3 cellular contexts compared by ENCODE assay signal in the genomic region with DNA sequence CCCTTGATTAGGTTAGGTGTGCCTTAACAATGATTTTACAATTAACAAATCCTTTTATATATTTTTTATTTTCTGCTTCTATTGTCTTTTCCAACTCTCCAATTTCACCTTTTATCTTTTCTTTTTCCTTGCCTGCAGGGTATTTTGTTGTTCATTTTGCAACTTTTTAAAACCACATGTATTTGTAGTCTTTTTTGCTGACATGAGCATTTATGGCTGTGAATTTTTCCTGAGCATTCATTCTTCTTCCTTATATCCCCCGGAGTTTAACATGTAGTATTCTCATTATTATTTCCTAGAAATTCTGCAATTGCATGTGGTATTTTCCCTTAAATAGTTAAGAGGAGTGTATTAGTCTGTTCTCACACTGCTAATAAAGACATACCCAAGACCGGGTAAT.
TF ChIP-seq lines count a peak whose summit lies in the region.

No MANE protein-coding gene starts in this region.

TF ChIP-seq in A549, 52 proteins besides CTCF, POLR2A, EP300 and RAD21:
- TF ChIP-seq MAFK (IDR thresholded peaks at IDR 0.05; ENCODE audit: partially characterized antibody), result peak; percentile 92
- TF ChIP-seq SMC3 (IDR thresholded peaks at IDR 0.05), result no peak
- TF ChIP-seq CBX8 (IDR thresholded peaks at IDR 0.05), result no peak

TF ChIP-seq in IMR-90, 13 proteins besides CTCF, POLR2A, EP300 and RAD21:
- TF ChIP-seq, protein P1, sequence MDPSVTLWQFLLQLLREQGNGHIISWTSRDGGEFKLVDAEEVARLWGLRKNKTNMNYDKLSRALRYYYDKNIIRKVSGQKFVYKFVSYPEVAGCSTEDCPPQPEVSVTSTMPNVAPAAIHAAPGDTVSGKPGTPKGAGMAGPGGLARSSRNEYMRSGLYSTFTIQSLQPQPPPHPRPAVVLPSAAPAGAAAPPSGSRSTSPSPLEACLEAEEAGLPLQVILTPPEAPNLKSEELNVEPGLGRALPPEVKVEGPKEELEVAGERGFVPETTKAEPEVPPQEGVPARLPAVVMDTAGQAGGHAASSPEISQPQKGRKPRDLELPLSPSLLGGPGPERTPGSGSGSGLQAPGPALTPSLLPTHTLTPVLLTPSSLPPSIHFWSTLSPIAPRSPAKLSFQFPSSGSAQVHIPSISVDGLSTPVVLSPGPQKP (IDR thresholded peaks at IDR 0.05; ENCODE audit: borderline replicate concordance, low read depth, low read length), result no peak
- peak; percentile 97 for TF ChIP-seq MAFK (IDR thresholded peaks at IDR 0.05; ENCODE audit: low read depth, low read length)

TF ChIP-seq in K562, 482 proteins besides CTCF, POLR2A, EP300 and RAD21:
- no peak for TF ChIP-seq WHSC1 (IDR thresholded peaks at IDR 0.05; ENCODE audit: low read length)
- TF ChIP-seq LEF1 (IDR thresholded peaks at IDR 0.05), result no peak
- no peak for TF ChIP-seq ZNF197 (CRISPR knock-in tag; IDR thresholded peaks at IDR 0.05; ENCODE audit: low read depth)
- no peak for TF ChIP-seq KLF10 (CRISPR knock-in tag; IDR thresholded peaks at IDR 0.05)
- TF ChIP-seq SLC30A9 (CRISPR knock-in tag; IDR thresholded peaks at IDR 0.05), result no peak
- TF ChIP-seq NR3C1 (CRISPR knock-in tag; IDR thresholded peaks at IDR 0.05), result no peak
- TF ChIP-seq SIN3B (IDR thresholded peaks at IDR 0.05; ENCODE audit: low read depth), result no peak
- no peak for TF ChIP-seq FOXK2 (conservative IDR thresholded peaks at IDR 0.05 in 1 of 2, IDR thresholded peaks at IDR 0.05 in 1 of 2; ENCODE audit: low read depth in 2 of 2)
- peak; percentile 90 for TF ChIP-seq ZNF316 (IDR thresholded peaks at IDR 0.05)
- no peak for TF ChIP-seq MECOM (CRISPR knock-in tag; IDR thresholded peaks at IDR 0.05)
- TF ChIP-seq ZNF584 (CRISPR knock-in tag; IDR thresholded peaks at IDR 0.05; ENCODE audit: low read depth), result no peak
- TF ChIP-seq, protein P2, sequence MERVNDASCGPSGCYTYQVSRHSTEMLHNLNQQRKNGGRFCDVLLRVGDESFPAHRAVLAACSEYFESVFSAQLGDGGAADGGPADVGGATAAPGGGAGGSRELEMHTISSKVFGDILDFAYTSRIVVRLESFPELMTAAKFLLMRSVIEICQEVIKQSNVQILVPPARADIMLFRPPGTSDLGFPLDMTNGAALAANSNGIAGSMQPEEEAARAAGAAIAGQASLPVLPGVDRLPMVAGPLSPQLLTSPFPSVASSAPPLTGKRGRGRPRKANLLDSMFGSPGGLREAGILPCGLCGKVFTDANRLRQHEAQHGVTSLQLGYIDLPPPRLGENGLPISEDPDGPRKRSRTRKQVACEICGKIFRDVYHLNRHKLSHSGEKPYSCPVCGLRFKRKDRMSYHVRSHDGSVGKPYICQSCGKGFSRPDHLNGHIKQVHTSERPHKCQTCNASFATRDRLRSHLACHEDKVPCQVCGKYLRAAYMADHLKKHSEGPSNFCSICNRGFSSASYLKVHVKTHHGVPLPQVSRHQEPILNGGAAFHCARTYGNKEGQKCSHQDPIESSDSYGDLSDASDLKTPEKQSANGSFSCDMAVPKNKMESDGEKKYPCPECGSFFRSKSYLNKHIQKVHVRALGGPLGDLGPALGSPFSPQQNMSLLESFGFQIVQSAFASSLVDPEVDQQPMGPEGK (CRISPR knock-in tag; IDR thresholded peaks at IDR 0.05; ENCODE audit: borderline replicate concordance), result no peak
- TF ChIP-seq NONO (IDR thresholded peaks at IDR 0.05; ENCODE audit: low read depth in 2 of 2, low read length in 1 of 2), result no peak
- TF ChIP-seq NR2C2 (CRISPR knock-in tag; IDR thresholded peaks at IDR 0.05), result no peak
- no peak for TF ChIP-seq NR2C2 (tag; IDR thresholded peaks at IDR 0.05)
- TF ChIP-seq MAFK (IDR thresholded peaks at IDR 0.05; ENCODE audit: low read length), result peak; percentile 89
- TF ChIP-seq CBFA2T2 (conservative IDR thresholded peaks at IDR 0.05), result no peak
- no peak for TF ChIP-seq ATF7 (IDR thresholded peaks at IDR 0.05)
- TF ChIP-seq, protein P3, sequence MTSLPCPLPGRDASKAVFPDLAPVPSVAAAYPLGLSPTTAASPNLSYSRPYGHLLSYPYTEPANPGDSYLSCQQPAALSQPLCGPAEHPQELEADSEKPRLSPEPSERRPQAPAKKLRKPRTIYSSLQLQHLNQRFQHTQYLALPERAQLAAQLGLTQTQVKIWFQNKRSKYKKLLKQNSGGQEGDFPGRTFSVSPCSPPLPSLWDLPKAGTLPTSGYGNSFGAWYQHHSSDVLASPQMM (CRISPR knock-in tag; IDR thresholded peaks at IDR 0.05), result no peak
- TF ChIP-seq SMC3 (conservative IDR thresholded peaks at IDR 0.05; ENCODE audit: insufficient read depth, low read depth, low read length), result no peak
- no peak for TF ChIP-seq MEIS2 (IDR thresholded peaks at IDR 0.05; ENCODE audit: partially characterized antibody)
- peak; percentile 87 for TF ChIP-seq MAFF (IDR thresholded peaks at IDR 0.05; ENCODE audit: low read length)
- TF ChIP-seq U2AF1 (optimal IDR thresholded peaks at IDR 0.05; ENCODE audit: low read depth, low read length), result no peak
- no peak for TF ChIP-seq RB1 (IDR thresholded peaks at IDR 0.05; ENCODE audit: low read depth)
- TF ChIP-seq, protein P4, sequence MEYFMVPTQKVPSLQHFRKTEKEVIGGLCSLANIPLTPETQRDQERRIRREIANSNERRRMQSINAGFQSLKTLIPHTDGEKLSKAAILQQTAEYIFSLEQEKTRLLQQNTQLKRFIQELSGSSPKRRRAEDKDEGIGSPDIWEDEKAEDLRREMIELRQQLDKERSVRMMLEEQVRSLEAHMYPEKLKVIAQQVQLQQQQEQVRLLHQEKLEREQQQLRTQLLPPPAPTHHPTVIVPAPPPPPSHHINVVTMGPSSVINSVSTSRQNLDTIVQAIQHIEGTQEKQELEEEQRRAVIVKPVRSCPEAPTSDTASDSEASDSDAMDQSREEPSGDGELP (CRISPR knock-in tag; IDR thresholded peaks at IDR 0.05; ENCODE audit: borderline replicate concordance), result no peak
- TF ChIP-seq C11orf30 (IDR thresholded peaks at IDR 0.05; ENCODE audit: low read depth), result peak; percentile 80
- TF ChIP-seq POLR2AphosphoS5 (IDR thresholded peaks at IDR 0.05; ENCODE audit: control insufficient read depth, insufficient read depth, low read depth, low read length), result no peak
- no peak for TF ChIP-seq ZNF41 (CRISPR knock-in tag; conservative IDR thresholded peaks at IDR 0.05)
- TF ChIP-seq, protein P5, sequence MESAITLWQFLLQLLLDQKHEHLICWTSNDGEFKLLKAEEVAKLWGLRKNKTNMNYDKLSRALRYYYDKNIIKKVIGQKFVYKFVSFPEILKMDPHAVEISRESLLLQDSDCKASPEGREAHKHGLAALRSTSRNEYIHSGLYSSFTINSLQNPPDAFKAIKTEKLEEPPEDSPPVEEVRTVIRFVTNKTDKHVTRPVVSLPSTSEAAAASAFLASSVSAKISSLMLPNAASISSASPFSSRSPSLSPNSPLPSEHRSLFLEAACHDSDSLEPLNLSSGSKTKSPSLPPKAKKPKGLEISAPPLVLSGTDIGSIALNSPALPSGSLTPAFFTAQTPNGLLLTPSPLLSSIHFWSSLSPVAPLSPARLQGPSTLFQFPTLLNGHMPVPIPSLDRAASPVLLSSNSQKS (CRISPR knock-in tag; IDR thresholded peaks at IDR 0.05), result no peak
- TF ChIP-seq SIN3A (IDR thresholded peaks at IDR 0.05; ENCODE audit: borderline replicate concordance in 2 of 2, control insufficient read depth in 1 of 2, low read depth in 2 of 2, low read length in 2 of 2), result no peak
- TF ChIP-seq ERF (CRISPR knock-in tag; IDR thresholded peaks at IDR 0.05), result no peak
- TF ChIP-seq, protein P6, sequence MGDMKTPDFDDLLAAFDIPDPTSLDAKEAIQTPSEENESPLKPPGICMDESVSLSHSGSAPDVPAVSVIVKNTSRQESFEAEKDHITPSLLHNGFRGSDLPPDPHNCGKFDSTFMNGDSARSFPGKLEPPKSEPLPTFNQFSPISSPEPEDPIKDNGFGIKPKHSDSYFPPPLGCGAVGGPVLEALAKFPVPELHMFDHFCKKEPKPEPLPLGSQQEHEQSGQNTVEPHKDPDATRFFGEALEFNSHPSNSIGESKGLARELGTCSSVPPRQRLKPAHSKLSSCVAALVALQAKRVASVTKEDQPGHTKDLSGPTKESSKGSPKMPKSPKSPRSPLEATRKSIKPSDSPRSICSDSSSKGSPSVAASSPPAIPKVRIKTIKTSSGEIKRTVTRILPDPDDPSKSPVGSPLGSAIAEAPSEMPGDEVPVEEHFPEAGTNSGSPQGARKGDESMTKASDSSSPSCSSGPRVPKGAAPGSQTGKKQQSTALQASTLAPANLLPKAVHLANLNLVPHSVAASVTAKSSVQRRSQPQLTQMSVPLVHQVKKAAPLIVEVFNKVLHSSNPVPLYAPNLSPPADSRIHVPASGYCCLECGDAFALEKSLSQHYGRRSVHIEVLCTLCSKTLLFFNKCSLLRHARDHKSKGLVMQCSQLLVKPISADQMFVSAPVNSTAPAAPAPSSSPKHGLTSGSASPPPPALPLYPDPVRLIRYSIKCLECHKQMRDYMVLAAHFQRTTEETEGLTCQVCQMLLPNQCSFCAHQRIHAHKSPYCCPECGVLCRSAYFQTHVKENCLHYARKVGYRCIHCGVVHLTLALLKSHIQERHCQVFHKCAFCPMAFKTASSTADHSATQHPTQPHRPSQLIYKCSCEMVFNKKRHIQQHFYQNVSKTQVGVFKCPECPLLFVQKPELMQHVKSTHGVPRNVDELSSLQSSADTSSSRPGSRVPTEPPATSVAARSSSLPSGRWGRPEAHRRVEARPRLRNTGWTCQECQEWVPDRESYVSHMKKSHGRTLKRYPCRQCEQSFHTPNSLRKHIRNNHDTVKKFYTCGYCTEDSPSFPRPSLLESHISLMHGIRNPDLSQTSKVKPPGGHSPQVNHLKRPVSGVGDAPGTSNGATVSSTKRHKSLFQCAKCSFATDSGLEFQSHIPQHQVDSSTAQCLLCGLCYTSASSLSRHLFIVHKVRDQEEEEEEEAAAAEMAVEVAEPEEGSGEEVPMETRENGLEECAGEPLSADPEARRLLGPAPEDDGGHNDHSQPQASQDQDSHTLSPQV (IDR thresholded peaks at IDR 0.05), result no peak
- TF ChIP-seq FOXK1 (CRISPR knock-in tag; IDR thresholded peaks at IDR 0.05; ENCODE audit: borderline replicate concordance), result no peak
- TF ChIP-seq ZNF699 (CRISPR knock-in tag; IDR thresholded peaks at IDR 0.05; ENCODE audit: insufficient replicate concordance), result no peak
- no peak for TF ChIP-seq DMBX1 (CRISPR knock-in tag; IDR thresholded peaks at IDR 0.05; ENCODE audit: borderline replicate concordance)
- TF ChIP-seq, protein P7, sequence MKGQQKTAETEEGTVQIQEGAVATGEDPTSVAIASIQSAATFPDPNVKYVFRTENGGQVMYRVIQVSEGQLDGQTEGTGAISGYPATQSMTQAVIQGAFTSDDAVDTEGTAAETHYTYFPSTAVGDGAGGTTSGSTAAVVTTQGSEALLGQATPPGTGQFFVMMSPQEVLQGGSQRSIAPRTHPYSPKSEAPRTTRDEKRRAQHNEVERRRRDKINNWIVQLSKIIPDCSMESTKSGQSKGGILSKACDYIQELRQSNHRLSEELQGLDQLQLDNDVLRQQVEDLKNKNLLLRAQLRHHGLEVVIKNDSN (CRISPR knock-in tag; IDR thresholded peaks at IDR 0.05), result no peak
- TF ChIP-seq, protein P8, sequence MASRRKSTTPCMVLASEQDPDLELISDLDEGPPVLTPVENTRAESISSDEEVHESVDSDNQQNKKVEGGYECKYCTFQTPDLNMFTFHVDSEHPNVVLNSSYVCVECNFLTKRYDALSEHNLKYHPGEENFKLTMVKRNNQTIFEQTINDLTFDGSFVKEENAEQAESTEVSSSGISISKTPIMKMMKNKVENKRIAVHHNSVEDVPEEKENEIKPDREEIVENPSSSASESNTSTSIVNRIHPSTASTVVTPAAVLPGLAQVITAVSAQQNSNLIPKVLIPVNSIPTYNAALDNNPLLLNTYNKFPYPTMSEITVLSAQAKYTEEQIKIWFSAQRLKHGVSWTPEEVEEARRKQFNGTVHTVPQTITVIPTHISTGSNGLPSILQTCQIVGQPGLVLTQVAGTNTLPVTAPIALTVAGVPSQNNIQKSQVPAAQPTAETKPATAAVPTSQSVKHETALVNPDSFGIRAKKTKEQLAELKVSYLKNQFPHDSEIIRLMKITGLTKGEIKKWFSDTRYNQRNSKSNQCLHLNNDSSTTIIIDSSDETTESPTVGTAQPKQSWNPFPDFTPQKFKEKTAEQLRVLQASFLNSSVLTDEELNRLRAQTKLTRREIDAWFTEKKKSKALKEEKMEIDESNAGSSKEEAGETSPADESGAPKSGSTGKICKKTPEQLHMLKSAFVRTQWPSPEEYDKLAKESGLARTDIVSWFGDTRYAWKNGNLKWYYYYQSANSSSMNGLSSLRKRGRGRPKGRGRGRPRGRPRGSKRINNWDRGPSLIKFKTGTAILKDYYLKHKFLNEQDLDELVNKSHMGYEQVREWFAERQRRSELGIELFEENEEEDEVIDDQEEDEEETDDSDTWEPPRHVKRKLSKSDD (conservative IDR thresholded peaks at IDR 0.05; ENCODE audit: low read length), result no peak
- no peak for TF ChIP-seq TSC22D4 (tag; IDR thresholded peaks at IDR 0.05)
- TF ChIP-seq ZNF146 (CRISPR knock-in tag; IDR thresholded peaks at IDR 0.05; ENCODE audit: unreplicated experiment), result no peak
- peak; percentile 74 for TF ChIP-seq MAFG (tag; conservative IDR thresholded peaks at IDR 0.05)
- TF ChIP-seq, protein P9, sequence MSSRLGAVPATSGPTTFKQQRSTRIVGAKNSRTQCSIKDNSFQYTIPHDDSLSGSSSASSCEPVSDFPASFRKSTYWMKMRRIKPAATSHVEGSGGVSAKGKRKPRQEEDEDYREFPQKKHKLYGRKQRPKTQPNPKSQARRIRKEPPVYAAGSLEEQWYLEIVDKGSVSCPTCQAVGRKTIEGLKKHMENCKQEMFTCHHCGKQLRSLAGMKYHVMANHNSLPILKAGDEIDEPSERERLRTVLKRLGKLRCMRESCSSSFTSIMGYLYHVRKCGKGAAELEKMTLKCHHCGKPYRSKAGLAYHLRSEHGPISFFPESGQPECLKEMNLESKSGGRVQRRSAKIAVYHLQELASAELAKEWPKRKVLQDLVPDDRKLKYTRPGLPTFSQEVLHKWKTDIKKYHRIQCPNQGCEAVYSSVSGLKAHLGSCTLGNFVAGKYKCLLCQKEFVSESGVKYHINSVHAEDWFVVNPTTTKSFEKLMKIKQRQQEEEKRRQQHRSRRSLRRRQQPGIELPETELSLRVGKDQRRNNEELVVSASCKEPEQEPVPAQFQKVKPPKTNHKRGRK (tag; IDR thresholded peaks at IDR 0.05), result no peak
- no peak for TF ChIP-seq ZNF274 (IDR thresholded peaks at IDR 0.05; ENCODE audit: borderline replicate concordance, low read depth, low read length)
- no peak for TF ChIP-seq RUNX1 (IDR thresholded peaks at IDR 0.05; ENCODE audit: low read depth)
- no peak for TF ChIP-seq ZBTB1 (CRISPR knock-in tag; IDR thresholded peaks at IDR 0.05; ENCODE audit: borderline replicate concordance, low read depth)
- TF ChIP-seq SREBF1 (IDR thresholded peaks at IDR 0.05; ENCODE audit: borderline replicate concordance, low read depth, low read length), result no peak
- no peak for TF ChIP-seq SAFB2 (IDR thresholded peaks at IDR 0.05; ENCODE audit: borderline replicate concordance, low read depth, low read length, severe bottlenecking)
